In the genomic region with DNA sequence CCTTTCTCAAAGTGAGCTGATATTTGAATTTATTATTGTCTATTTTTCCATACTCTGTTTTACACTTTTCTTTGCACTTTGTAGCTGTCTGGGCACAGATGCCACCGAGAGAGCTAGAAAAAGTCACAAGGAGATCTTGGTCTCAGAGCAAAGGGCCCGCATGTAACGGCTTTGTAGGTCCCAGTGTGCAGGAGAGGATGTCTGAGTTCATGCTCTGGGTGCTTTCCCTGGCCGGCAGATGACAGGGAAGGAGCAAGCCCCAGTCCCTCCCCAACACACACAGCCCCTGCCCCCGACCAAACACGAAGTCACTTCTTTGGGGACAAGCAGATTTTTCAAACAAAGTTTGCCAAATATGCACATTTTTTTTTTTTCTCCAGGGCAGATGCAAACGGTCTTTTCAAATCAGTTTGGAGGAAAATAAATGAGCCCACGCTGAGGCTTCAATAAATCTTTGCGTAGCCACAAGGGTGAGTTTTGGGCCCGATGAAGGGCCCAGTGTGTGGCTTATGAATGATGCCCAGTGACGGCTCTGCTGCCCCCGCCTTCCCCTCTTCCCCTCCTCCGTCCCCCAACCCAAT, we compare ENCODE assay signal across 1 cellular context.
TF ChIP-seq lines count a peak whose summit lies in the region.

No MANE protein-coding gene starts in this region.

TF ChIP-seq in GM23338, 12 proteins besides CTCF, POLR2A, EP300 and RAD21 (continued from another document):
- TF ChIP-seq STAT1 (IDR thresholded peaks at IDR 0.05; ENCODE audit: unreplicated experiment): no peak
- TF ChIP-seq, protein P1, sequence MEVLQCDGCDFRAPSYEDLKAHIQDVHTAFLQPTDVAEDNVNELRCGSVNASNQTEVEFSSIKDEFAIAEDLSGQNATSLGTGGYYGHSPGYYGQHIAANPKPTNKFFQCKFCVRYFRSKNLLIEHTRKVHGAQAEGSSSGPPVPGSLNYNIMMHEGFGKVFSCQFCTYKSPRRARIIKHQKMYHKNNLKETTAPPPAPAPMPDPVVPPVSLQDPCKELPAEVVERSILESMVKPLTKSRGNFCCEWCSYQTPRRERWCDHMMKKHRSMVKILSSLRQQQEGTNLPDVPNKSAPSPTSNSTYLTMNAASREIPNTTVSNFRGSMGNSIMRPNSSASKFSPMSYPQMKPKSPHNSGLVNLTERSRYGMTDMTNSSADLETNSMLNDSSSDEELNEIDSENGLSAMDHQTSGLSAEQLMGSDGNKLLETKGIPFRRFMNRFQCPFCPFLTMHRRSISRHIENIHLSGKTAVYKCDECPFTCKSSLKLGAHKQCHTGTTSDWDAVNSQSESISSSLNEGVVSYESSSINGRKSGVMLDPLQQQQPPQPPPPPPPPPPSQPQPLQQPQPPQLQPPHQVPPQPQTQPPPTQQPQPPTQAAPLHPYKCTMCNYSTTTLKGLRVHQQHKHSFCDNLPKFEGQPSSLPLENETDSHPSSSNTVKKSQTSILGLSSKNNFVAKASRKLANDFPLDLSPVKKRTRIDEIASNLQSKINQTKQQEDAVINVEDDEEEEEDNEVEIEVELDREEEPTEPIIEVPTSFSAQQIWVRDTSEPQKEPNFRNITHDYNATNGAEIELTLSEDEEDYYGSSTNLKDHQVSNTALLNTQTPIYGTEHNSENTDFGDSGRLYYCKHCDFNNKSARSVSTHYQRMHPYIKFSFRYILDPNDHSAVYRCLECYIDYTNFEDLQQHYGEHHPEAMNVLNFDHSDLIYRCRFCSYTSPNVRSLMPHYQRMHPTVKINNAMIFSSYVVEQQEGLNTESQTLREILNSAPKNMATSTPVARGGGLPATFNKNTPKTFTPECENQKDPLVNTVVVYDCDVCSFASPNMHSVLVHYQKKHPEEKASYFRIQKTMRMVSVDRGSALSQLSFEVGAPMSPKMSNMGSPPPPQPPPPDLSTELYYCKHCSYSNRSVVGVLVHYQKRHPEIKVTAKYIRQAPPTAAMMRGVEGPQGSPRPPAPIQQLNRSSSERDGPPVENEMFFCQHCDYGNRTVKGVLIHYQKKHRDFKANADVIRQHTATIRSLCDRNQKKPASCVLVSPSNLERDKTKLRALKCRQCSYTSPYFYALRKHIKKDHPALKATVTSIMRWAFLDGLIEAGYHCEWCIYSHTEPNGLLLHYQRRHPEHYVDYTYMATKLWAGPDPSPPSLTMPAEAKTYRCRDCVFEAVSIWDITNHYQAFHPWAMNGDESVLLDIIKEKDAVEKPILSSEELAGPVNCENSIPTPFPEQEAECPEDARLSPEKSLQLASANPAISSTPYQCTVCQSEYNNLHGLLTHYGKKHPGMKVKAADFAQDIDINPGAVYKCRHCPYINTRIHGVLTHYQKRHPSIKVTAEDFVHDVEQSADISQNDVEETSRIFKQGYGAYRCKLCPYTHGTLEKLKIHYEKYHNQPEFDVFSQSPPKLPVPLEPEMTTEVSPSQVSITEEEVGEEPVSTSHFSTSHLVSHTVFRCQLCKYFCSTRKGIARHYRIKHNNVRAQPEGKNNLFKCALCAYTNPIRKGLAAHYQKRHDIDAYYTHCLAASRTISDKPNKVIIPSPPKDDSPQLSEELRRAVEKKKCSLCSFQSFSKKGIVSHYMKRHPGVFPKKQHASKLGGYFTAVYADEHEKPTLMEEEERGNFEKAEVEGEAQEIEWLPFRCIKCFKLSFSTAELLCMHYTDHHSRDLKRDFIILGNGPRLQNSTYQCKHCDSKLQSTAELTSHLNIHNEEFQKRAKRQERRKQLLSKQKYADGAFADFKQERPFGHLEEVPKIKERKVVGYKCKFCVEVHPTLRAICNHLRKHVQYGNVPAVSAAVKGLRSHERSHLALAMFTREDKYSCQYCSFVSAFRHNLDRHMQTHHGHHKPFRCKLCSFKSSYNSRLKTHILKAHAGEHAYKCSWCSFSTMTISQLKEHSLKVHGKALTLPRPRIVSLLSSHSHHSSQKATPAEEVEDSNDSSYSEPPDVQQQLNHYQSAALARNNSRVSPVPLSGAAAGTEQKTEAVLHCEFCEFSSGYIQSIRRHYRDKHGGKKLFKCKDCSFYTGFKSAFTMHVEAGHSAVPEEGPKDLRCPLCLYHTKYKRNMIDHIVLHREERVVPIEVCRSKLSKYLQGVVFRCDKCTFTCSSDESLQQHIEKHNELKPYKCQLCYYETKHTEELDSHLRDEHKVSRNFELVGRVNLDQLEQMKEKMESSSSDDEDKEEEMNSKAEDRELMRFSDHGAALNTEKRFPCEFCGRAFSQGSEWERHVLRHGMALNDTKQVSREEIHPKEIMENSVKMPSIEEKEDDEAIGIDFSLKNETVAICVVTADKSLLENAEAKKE (CRISPR knock-in tag; IDR thresholded peaks at IDR 0.05): no peak
- no peak for TF ChIP-seq EZH2 (IDR thresholded peaks at IDR 0.05; ENCODE audit: low read depth, unreplicated experiment)
- no peak for TF ChIP-seq CREB1 (CRISPR knock-in tag; IDR thresholded peaks at IDR 0.05; ENCODE audit: low read depth)
